Comparison of ENCODE assay signal across 8 cellular contexts in the genomic region with DNA sequence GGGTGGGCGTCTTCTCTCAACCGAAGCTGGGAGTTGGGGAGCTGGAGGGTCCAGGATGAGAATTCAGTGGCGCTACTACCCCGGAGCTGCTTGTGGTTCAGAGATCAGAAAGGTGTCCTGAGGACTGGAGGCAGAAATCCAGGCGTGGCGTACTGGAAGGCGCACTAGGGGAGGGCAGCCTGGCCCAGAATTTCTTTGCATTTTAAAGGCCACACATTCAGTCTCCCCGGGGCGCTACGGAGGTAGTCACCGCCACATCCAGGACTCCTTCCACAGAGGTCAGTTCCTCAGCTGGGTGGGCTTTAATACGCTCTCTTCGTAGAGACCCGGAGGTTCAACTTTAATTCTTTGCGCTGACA. TPM values are rescaled to one million over a fixed set of nuclear protein-coding genes. Genes with fewer than 3 reads are reported as not detected.
DNase-seq lines count a peak whose midpoint lies in the region; ATAC-seq and TF ChIP-seq lines count a peak whose summit lies in the region.

No MANE protein-coding gene starts in this region.

- intact Hi-C loops in activated B cell treated with CpG ODN at 0.5 μM for 24 hours (cut with micrococcal nuclease) (loop anchor here (1.0 kb wide), 7 partner anchors 22 to 93 kb away; no protein-coding TSS in a partner anchor), cardiac septum (cut with DNase I) (no loop called here), sciatic nerve (cut with DNase I) (no loop called here)

- TF ChIP-seq CTCF in activated B cell treated with CpG ODN at 0.5 μM for 24 hours (IDR thresholded peaks at IDR 0.05) = no peak

- peak overlapping the region; percentile 83 for H3K27ac Mint-ChIP-seq in activated B cell treated with CpG ODN at 0.5 μM for 24 hours

- peak; percentile 15 for DNase-seq in AG20443 (ENCODE audit: low spot score)
- no peak for DNase-seq in activated B cell treated with CpG ODN at 0.5 μM for 24 hours
- peak; percentile 76 for DNase-seq in cardiac septum (ENCODE audit: low spot score)
- DNase-seq in sciatic nerve (ENCODE audit: low spot score) = peak; percentile 56
- DNase-seq in NCI-H524 treated with DMSO at 0.1 percent for 48 hours (lab: John Stamatoyannopoulos, UW) = no peak
- no peak for DNase-seq in stimulated activated CD4-positive, alpha-beta T cell treated with anti-CD3 and anti-CD28 coated beads, Interleukin-2, amount 100 ng/mL, for 48 hours

- H3K36me3 Mint-ChIP-seq in activated B cell treated with CpG ODN at 0.5 μM for 24 hours (ENCODE audit: low read depth) = peaks cover 19% of the 10 kb centered on the region

- POLR2A ChIA-PET in activated B cell treated with CpG ODN at 0.5 μM for 24 hours (lab: Charles Lee) = interaction anchor here (0.9 to 4.2 kb wide), 18 partner anchors 8 to 92 kb away, joined by 3 to 72 read pairs (median 8); no protein-coding TSS in a partner anchor

- H3K9me3 Mint-ChIP-seq in activated B cell treated with CpG ODN at 0.5 μM for 24 hours = no peaks in the 10 kb centered on the region

- ATAC-seq in GM19351 (IDR thresholded peaks at IDR 0.05; ENCODE audit: unreplicated experiment) (peak; percentile 4), HG03432 (IDR thresholded peaks at IDR 0.05; ENCODE audit: unreplicated experiment) (peak; percentile 8), activated B cell treated with CpG ODN at 0.5 μM for 24 hours (ENCODE audit: low read depth) (peak; percentile 16), sciatic nerve (peak; percentile 15)

- peak overlapping the region; percentile 92 for H3K4me3 Mint-ChIP-seq in activated B cell treated with CpG ODN at 0.5 μM for 24 hours

- no peaks in the 10 kb centered on the region for H3K27me3 Mint-ChIP-seq in activated B cell treated with CpG ODN at 0.5 μM for 24 hours

- peaks cover 72% of the 10 kb centered on the region for H3K4me1 Mint-ChIP-seq in activated B cell treated with CpG ODN at 0.5 μM for 24 hours

- CTCF ChIA-PET in activated B cell treated with CpG ODN at 0.5 μM for 24 hours (lab: Charles Lee) = interaction anchor here (2.1 to 5.9 kb wide), 4 partner anchors 55 to 92 kb away, joined by 7 to 66 read pairs (median 38); no protein-coding TSS in a partner anchor

RNA-seq across cellular contexts. Expression of gene MCTP2, which starts 0.3 kb away (rescaled TPM):
- 46.0 and 54.2 TPM in 2 replicates for total RNA-seq in activated B cell treated with CpG ODN at 0.5 μM for 24 hours
- 1.5 TPM for total RNA-seq in cardiac septum
- 32.3 TPM for total RNA-seq in sciatic nerve

Comparison
In these comparisons a context has a peak if more than half of its experiments do, and no peak if none do; other contexts are left out.
1. DNase-seq: peak in AG20443 (single experiment), cardiac septum (single experiment) and sciatic nerve (single experiment); none in activated B cell treated with CpG ODN at 0.5 μM for 24 hours (single experiment), NCI-H524 treated with DMSO at 0.1 percent for 48 hours (single experiment) and stimulated activated CD4-positive, alpha-beta T cell treated with anti-CD3 and anti-CD28 coated beads, Interleukin-2, amount 100 ng/mL, for 48 hours (0 of 2).
2. RNA of gene MCTP2, which starts 0.3 kb away (total RNA-seq): 46.0 to 54.2 TPM in activated B cell treated with CpG ODN at 0.5 μM for 24 hours and 32.3 TPM in sciatic nerve (single experiment); 1.5 TPM in cardiac septum (single experiment); every median in the first group is over 10 times any median in the second.
3. Peak in every context shown above with its lines, with median percentiles within 50 percentile points of each other: ATAC-seq.